ENCODE assay signal across 8 cellular contexts in genomic region chr19:1169921-1170885, GRCh38. TPM values are rescaled to one million over a fixed set of nuclear protein-coding genes. Genes with fewer than 3 reads are reported as not detected.
DNase-seq lines count a peak whose midpoint lies in the region; ATAC-seq, FAIRE-seq and TF ChIP-seq lines count a peak whose summit lies in the region.

No MANE protein-coding gene starts in this region.

- TF ChIP-seq RAD21 in A549 (conservative IDR thresholded peaks at IDR 0.05 in 1 of 2, IDR thresholded peaks at IDR 0.05 in 1 of 2), result no peak

- TF ChIP-seq EP300 in A549 (IDR thresholded peaks at IDR 0.05), result no peak

- H3K9ac ChIP-seq in muscle layer of colon (ENCODE audit: low read length), result no peak overlapping the region

- intact Hi-C loops in breast epithelium (cut with DNase I; ENCODE audit: low total_unique reads), result no loop called here

- no peak for TF ChIP-seq POLR2A in A549 (IDR thresholded peaks at IDR 0.05; ENCODE audit: low read length)
- TF ChIP-seq POLR2A in breast epithelium (IDR thresholded peaks at IDR 0.05), result no peak

- peaks cover 48% of the 10 kb centered on the region for H3K4me1 ChIP-seq in A549
- peaks cover 35 to 51% of the 10 kb centered on the region in 2 donors for H3K4me1 ChIP-seq in breast epithelium
- H3K4me1 ChIP-seq in muscle layer of colon (ENCODE audit: insufficient read depth, low read length), result peaks cover 24% of the 10 kb centered on the region

- H3K9me3 ChIP-seq in A549 (no peaks in the 10 kb centered on the region), breast epithelium (no peaks in the 10 kb centered on the region), muscle layer of colon (ENCODE audit: low read length) (no peaks in the 10 kb centered on the region)

- CTCF ChIA-PET in A549 (lab: Yijun Ruan, JAX), result interaction anchor here (1.5 kb wide), 1 partner anchor 15 kb away, joined by 3 read pairs; no protein-coding TSS in a partner anchor

- DNase-seq in A549 (ENCODE audit: low read depth in 1 of 2, low spot score in 1 of 2), result no peak
- no peak for DNase-seq in HTR-8/SVneo (ENCODE audit: insufficient read length, low spot score)
- DNase-seq in breast epithelium (ENCODE audit: low spot score in 2 of 2), result peak in 1 of 2 donors; percentile 76
- DNase-seq in NOMO-1 treated with DMSO at 0.1 percent for 48 hours (lab: John Stamatoyannopoulos, UW; ENCODE audit: unreplicated experiment), result no peak
- DNase-seq in epidermal melanocyte (ENCODE audit: insufficient read length, low spot score), result no peak
- DNase-seq in activated gamma-delta T cell treated with Interleukin-2 at 50 U/mL for 16 hours, result no peak

- 71% methylated on average over 29 of the region's 52 CpGs for WGBS in A549 (ENCODE audit: missing lambda C conversion rate)

- peak overlapping the region; percentile 93 for H3K4me2 ChIP-seq in A549

- FAIRE-seq in A549 (lab: Jason Lieb, UNC) (no peak), HTR-8/SVneo (lab: Jason Lieb, UNC) (peak; percentile 90)

- ATAC-seq in A549, result no peak
- no peak for ATAC-seq in HG03108 (IDR thresholded peaks at IDR 0.05; ENCODE audit: unreplicated experiment)

- H3K27me3 ChIP-seq in breast epithelium, result no peaks in the 10 kb centered on the region
- H3K27me3 ChIP-seq in muscle layer of colon (ENCODE audit: control insufficient read depth in 1 of 2, insufficient read depth in 2 of 2, low read length in 2 of 2), result no peaks in the 10 kb centered on the region

- no peaks in the 10 kb centered on the region for H3K36me3 ChIP-seq in breast epithelium
- H3K36me3 ChIP-seq in muscle layer of colon (ENCODE audit: insufficient read depth, low read length), result no peaks in the 10 kb centered on the region

- POLR2A ChIA-PET in A549 (lab: Yijun Ruan, JAX), result interaction anchor here (1.0 kb wide), 1 partner anchor 66 kb away, joined by 3 read pairs; the partner anchor contains the start of gene GPX4

- H3K4me3 ChIP-seq in A549 (no peak overlapping the region), breast epithelium (peak overlapping the region in 2 of 3 donors; percentile 46 to 91), muscle layer of colon (ENCODE audit: low read depth in 1 of 2, low read length in 2 of 2) (peak overlapping the region; percentile 5 to 33)

- TF ChIP-seq CTCF in A549 (IDR thresholded peaks at IDR 0.05) (no peak), breast epithelium (IDR thresholded peaks at IDR 0.05) (no peak)

- H3K27ac ChIP-seq in A549 (peak overlapping the region; percentile 97 to 100), breast epithelium (peak overlapping the region; percentile 87 to 99), muscle layer of colon (ENCODE audit: low read depth, low read length) (peak overlapping the region; percentile 61)

TF ChIP-seq in A549, 52 proteins besides CTCF, POLR2A, EP300 and RAD21:
- TF ChIP-seq USF2 (IDR thresholded peaks at IDR 0.05) (peak; percentile 74), ZSCAN20 (CRISPR knock-in tag; IDR thresholded peaks at IDR 0.05) (no peak)

RNA-seq across cellular contexts. Expression of gene SBNO2, which starts 3.9 kb away (rescaled TPM):
- polyA plus RNA-seq in A549 (2011; rRNA removed) (6.8 and 8.4 TPM in 2 replicates), A549 (2017; fragmentation: RNase III; extraction: RNeasy Plus Mini Kit Qiagen cat#74134 plus additional on column Dnase treatment) (27.0 to 32.0 TPM (median 27.7 TPM) in 3 replicates)
- 28.7 and 40.8 TPM in 2 replicates for polyA plus RNA-seq in A549 (2012; cell fraction: cytosol; rRNA removed)
- polyA plus RNA-seq in A549 (2012; cell fraction: nucleus; rRNA removed), result 118 and 161 TPM in 2 replicates
- polyA minus RNA-seq in A549 (2011; rRNA and poly(A)+ RNA removed), result 9.6 and 15.2 TPM in 2 replicates
- total RNA-seq in breast epithelium, result 10 to 100 TPM; 15.4 to 63.3 (median 43.9) TPM

RNA-seq across cellular contexts. Expression of gene STK11, which starts 35.4 kb away (rescaled TPM):
- polyA plus RNA-seq in A549 (2011; rRNA removed) (12.2 and 16.2 TPM in 2 replicates), A549 (2017; fragmentation: RNase III; extraction: RNeasy Plus Mini Kit Qiagen cat#74134 plus additional on column Dnase treatment) (33.6 to 34.2 TPM (median 34.0 TPM) in 3 replicates)
- polyA plus RNA-seq in A549 (2012; cell fraction: cytosol; rRNA removed), result 35.2 and 42.6 TPM in 2 replicates
- polyA plus RNA-seq in A549 (2012; cell fraction: nucleus; rRNA removed), result 108 and 121 TPM in 2 replicates
- 18.6 and 21.3 TPM in 2 replicates for polyA minus RNA-seq in A549 (2011; rRNA and poly(A)+ RNA removed)
- total RNA-seq in breast epithelium, result 10 to 100 TPM; 32.8 to 55.0 (median 52.1) TPM
